1 cellular context compared by ENCODE assay signal in genomic region chr3:72234394-72234793, GRCh38.
A peak's percentile ranks its signal among the peaks of the same experiment; 100 is the strongest.
TF ChIP-seq lines count a peak whose summit lies in the region.

No MANE protein-coding gene starts in this region.

TF ChIP-seq in IMR-90, 13 proteins besides CTCF, POLR2A, EP300 and RAD21:
- TF ChIP-seq CEBPB (IDR thresholded peaks at IDR 0.05; ENCODE audit: low read depth, low read length) (peak; percentile 40; the same call in 1 of the 2 replicates), RCOR1 (IDR thresholded peaks at IDR 0.05; ENCODE audit: insufficient replicate concordance, low read length) (no peak)
TF ChIP-seq in IMR-90: peak in this region for 1.
